ENCODE assay signal across 14 cellular contexts in genomic region chr7:113170591-113170990, GRCh38. TPM values are rescaled to one million over a fixed set of nuclear protein-coding genes. Genes with fewer than 3 reads are reported as not detected.
A peak's percentile ranks its signal among the peaks of the same experiment; 100 is the strongest.
DNase-seq lines count a peak whose midpoint lies in the region; ATAC-seq and TF ChIP-seq lines count a peak whose summit lies in the region.
"Had no signal": no experiment of that assay in that cellular context is flagged by ENCODE, and none has a peak within 500 bp of the region (broad histone marks: within the 10 kb centered on the region; RNA-seq: fewer than 3 reads in every experiment).

No MANE protein-coding gene starts in this region.

- H3K4me3 Mint-ChIP-seq in GM23338, result no peak overlapping the region
- H3K4me3 Mint-ChIP-seq: CD4-positive, alpha-beta T cell had no signal

- H3K4me1 Mint-ChIP-seq in GM23338, result peaks cover 4% of the 10 kb centered on the region

- no peak overlapping the region for H3K27ac Mint-ChIP-seq in GM23338
- H3K27ac Mint-ChIP-seq: CD4-positive, alpha-beta T cell had no signal

- H3K4me3 ChIP-seq in GM23338, result no peak overlapping the region
- H3K4me3 ChIP-seq in lower lobe of right lung, result no peak overlapping the region
- no peak overlapping the region for H3K4me3 ChIP-seq in smooth muscle cell

- H3K27ac ChIP-seq in GM23338 (ENCODE audit: low read depth) (no peak overlapping the region), lower lobe of right lung (no peak overlapping the region), smooth muscle cell (ENCODE audit: low read depth) (no peak overlapping the region)
- H3K27ac ChIP-seq: C4-2B had no signal

- 74% methylated on average over 3 of the region's 3 CpGs for WGBS in smooth muscle cell (ENCODE audit: low lambda C conversion rate)

- no peaks in the 10 kb centered on the region for H3K9me2 ChIP-seq in GM23338 (ENCODE audit: insufficient read depth)

- H3K4me1 ChIP-seq in GM23338 (ENCODE audit: insufficient read depth) (no peaks in the 10 kb centered on the region; the same call in 1 of the 2 replicates), lower lobe of right lung (no peaks in the 10 kb centered on the region), smooth muscle cell (ENCODE audit: low read depth) (no peaks in the 10 kb centered on the region)

- H3K79me2 ChIP-seq in GM23338 (replicated peaks; ENCODE audit: insufficient read depth), result no peaks in the 10 kb centered on the region
- no peaks in the 10 kb centered on the region for H3K79me2 ChIP-seq in smooth muscle cell (ENCODE audit: low read depth)

- H3K36me3 ChIP-seq in GM23338 (ENCODE audit: insufficient read depth), result no peaks in the 10 kb centered on the region
- H3K36me3 ChIP-seq in lower lobe of right lung, result no peaks in the 10 kb centered on the region
- H3K36me3 ChIP-seq in smooth muscle cell (ENCODE audit: low read depth), result no peaks in the 10 kb centered on the region

- H3K27me3 ChIP-seq in GM23338 (ENCODE audit: insufficient read depth) (no peaks in the 10 kb centered on the region), lower lobe of right lung (ENCODE audit: low read depth) (no peaks in the 10 kb centered on the region), smooth muscle cell (ENCODE audit: low read depth) (no peaks in the 10 kb centered on the region)

- no peaks in the 10 kb centered on the region for H3F3A ChIP-seq in GM23338 (replicated peaks; ENCODE audit: low read depth)
- H3F3A ChIP-seq in smooth muscle cell (ENCODE audit: low read depth), result no peaks in the 10 kb centered on the region

- H4K20me1 ChIP-seq in GM23338 (replicated peaks; ENCODE audit: insufficient read depth) (no peaks in the 10 kb centered on the region), smooth muscle cell (ENCODE audit: low read depth) (no peaks in the 10 kb centered on the region)

- ATAC-seq in GM23338 (no peak), left lobe of liver (peak; percentile 70), lower lobe of right lung (peak; percentile 49 to 68), HG02970 (IDR thresholded peaks at IDR 0.05; ENCODE audit: low FRiP score, unreplicated experiment) (no peak), GM21619 (IDR thresholded peaks at IDR 0.05; ENCODE audit: unreplicated experiment) (no peak)

- DNase-seq in GM23338 (ENCODE audit: low spot score), result no peak
- DNase-seq in left lobe of liver (ENCODE audit: low spot score), result no peak
- no peak for DNase-seq in lower lobe of right lung
- DNase-seq in smooth muscle cell (lab: John Stamatoyannopoulos, UW; ENCODE audit: unreplicated experiment), result no peak
- DNase-seq: AML-193; CD4-positive, alpha-beta T cell; DMS153; DMS79; GDM1; GOT3; H7 had no signal

- TF ChIP-seq CTCF in GM23338 (conservative IDR thresholded peaks at IDR 0.05; ENCODE audit: low read depth in 2 of 2) (no peak), lower lobe of right lung (IDR thresholded peaks at IDR 0.05) (no peak), smooth muscle cell (IDR thresholded peaks at IDR 0.05; ENCODE audit: borderline replicate concordance, insufficient read depth, poor library complexity, severe bottlenecking) (no peak)

- H3K27me3 Mint-ChIP-seq in GM23338 (ENCODE audit: insufficient read depth, low read depth, poor library complexity), result no peaks in the 10 kb centered on the region

- H3K36me3 Mint-ChIP-seq in GM23338 (ENCODE audit: low read depth), result no peaks in the 10 kb centered on the region

- no peak overlapping the region for H3K9ac ChIP-seq in smooth muscle cell (ENCODE audit: low read depth)

- H3K9me3 ChIP-seq in lower lobe of right lung, result no peaks in the 10 kb centered on the region
- no peaks in the 10 kb centered on the region for H3K9me3 ChIP-seq in smooth muscle cell (replicated peaks; ENCODE audit: low read depth)

- H2AFZ ChIP-seq in GM23338 (peak overlapping the region; percentile 5; the same call in 1 of the 2 replicates), smooth muscle cell (ENCODE audit: low read depth) (no peak overlapping the region)

- H3K4me2 ChIP-seq in GM23338 (no peak overlapping the region), smooth muscle cell (no peak overlapping the region)

- no peaks in the 10 kb centered on the region for H3K9me3 Mint-ChIP-seq in GM23338
- H3K9me3 Mint-ChIP-seq: CD4-positive, alpha-beta T cell had no signal

- intact Hi-C loops in lower lobe of right lung (cut with DNase I), result no loop called here

TF ChIP-seq in GM23338, 12 proteins besides CTCF, POLR2A, EP300 and RAD21 (continues in another document):
- no peak for TF ChIP-seq REST (IDR thresholded peaks at IDR 0.05; ENCODE audit: unreplicated experiment)

RNA-seq across cellular contexts. Expression of gene SMIM30, which starts 52.2 kb away (rescaled TPM):
- 40.6 and 68.4 TPM in 2 replicates for total RNA-seq in GM23338 (2014; rRNA removed; shearing (Covaris generic))
- 148 and 150 TPM in 2 replicates for polyA plus RNA-seq in GM23338 (2016; fragmentation: Nextera tagmentation; extraction: Ambion mirVana)
- 12.9 TPM for total RNA-seq in left lobe of liver
- total RNA-seq in lower lobe of right lung, result 55.6 TPM
- 107 and 118 TPM in 2 replicates for total RNA-seq in smooth muscle cell
- polyA plus RNA-seq in smooth muscle cell, result 72.2 and 72.9 TPM in 2 replicates

Comparison
In these comparisons a context has a peak if more than half of its experiments do, and no peak if none do; other contexts are left out.
1. ATAC-seq: peak in left lobe of liver (single experiment) and lower lobe of right lung (2 of 2); none in GM23338 (single experiment), HG02970 (single experiment) and GM21619 (single experiment).